Comparison of ENCODE assay signal across 8 cellular contexts in the genomic region with DNA sequence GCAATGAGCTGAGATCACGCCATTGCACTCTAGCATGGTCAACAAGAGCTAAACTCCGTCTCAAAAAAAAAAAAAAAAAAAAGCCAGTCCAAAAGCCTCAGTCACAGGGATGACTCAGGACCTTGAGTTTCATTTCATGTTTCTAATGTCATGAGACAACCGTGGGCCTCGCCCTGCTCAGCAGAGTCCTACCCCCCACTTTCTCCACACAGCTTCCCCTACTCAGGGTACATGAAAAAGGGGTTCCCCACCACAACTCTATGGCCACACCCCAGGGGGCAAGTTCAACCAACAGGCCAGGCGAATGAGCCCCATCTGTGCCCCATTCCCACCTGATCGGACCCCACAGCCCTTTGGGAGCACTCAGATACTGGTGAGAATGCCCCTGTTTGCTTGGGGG. TPM values are rescaled to one million over a fixed set of nuclear protein-coding genes. Genes with fewer than 3 reads are reported as not detected.
DNase-seq lines count a peak whose midpoint lies in the region; ATAC-seq and TF ChIP-seq lines count a peak whose summit lies in the region.

No MANE protein-coding gene starts in this region.

- no peaks in the 10 kb centered on the region for H3K27me3 ChIP-seq in heart left ventricle
- peaks cover 0 to 2% (median 0%) of the 10 kb centered on the region in 3 donors for H3K27me3 ChIP-seq in psoas muscle (ENCODE audit: insufficient read depth in 3 of 3, low read length in 2 of 3)

- no peaks in the 10 kb centered on the region for H3K9me3 Mint-ChIP-seq in T-helper 1 cell treated with Interleukin-12 subunit alpha and Interleukin-12 subunit beta and Interleukin-4 antibody, amounts not matched to agents 30 μg/mL and 1 μg/mL, for 36 hours
- no peaks in the 10 kb centered on the region for H3K9me3 Mint-ChIP-seq in nephron progenitor cell

- no peaks in the 10 kb centered on the region for H3K9me3 ChIP-seq in heart left ventricle
- H3K9me3 ChIP-seq in psoas muscle = no peaks in the 10 kb centered on the region

- H3K36me3 Mint-ChIP-seq in T-helper 1 cell treated with Interleukin-12 subunit alpha and Interleukin-12 subunit beta and Interleukin-4 antibody, amounts not matched to agents 30 μg/mL and 1 μg/mL, for 36 hours (ENCODE audit: low read depth) = no peaks in the 10 kb centered on the region
- H3K36me3 Mint-ChIP-seq in nephron progenitor cell (ENCODE audit: low read depth) = no peaks in the 10 kb centered on the region

- WGBS in heart left ventricle, 4 donors = 80 to 85% (median 83%) methylated on average over 6 of the region's 6 CpGs
- WGBS in psoas muscle, 3 donors = 63 to 73% (median 71%) methylated on average over 6 of the region's 6 CpGs

- H3K4me3 ChIP-seq in heart left ventricle = no peak overlapping the region
- H3K4me3 ChIP-seq in psoas muscle = no peak overlapping the region

- H3K4me1 Mint-ChIP-seq in T-helper 1 cell treated with Interleukin-12 subunit alpha and Interleukin-12 subunit beta and Interleukin-4 antibody, amounts not matched to agents 30 μg/mL and 1 μg/mL, for 36 hours (ENCODE audit: low read depth) = peaks cover 16% of the 10 kb centered on the region
- peaks cover 4% of the 10 kb centered on the region for H3K4me1 Mint-ChIP-seq in nephron progenitor cell

- TF ChIP-seq POLR2A in heart left ventricle (IDR thresholded peaks at IDR 0.05) = no peak

- H3K4me1 ChIP-seq in heart left ventricle = peaks cover 0 to 26% (median 0%) of the 10 kb centered on the region in 12 donors
- H3K4me1 ChIP-seq in psoas muscle = no peaks in the 10 kb centered on the region

- ATAC-seq in heart left ventricle = peak in 3 of 4 donors; percentile 47 to 71 (median 57)
- ATAC-seq in HG02970 (IDR thresholded peaks at IDR 0.05; ENCODE audit: low FRiP score, unreplicated experiment) = peak; percentile 70
- peak in 3 of 4 donors; percentile 59 to 66 (median 60) for ATAC-seq in psoas muscle

- DNase-seq in heart left ventricle (peak in 1 of 5 donors; percentile 47), cardiac septum (ENCODE audit: low spot score) (no peak), psoas muscle (peak in 1 of 2 donors; percentile 17), NCI-H128 (lab: John Stamatoyannopoulos, UW; ENCODE audit: unreplicated experiment) (no peak), cortex of kidney (lab: John Stamatoyannopoulos, UW) (no peak), nephron progenitor cell (no peak)

- H3K27me3 Mint-ChIP-seq in T-helper 1 cell treated with Interleukin-12 subunit alpha and Interleukin-12 subunit beta and Interleukin-4 antibody, amounts not matched to agents 30 μg/mL and 1 μg/mL, for 36 hours (ENCODE audit: low read depth) = no peaks in the 10 kb centered on the region
- H3K27me3 Mint-ChIP-seq in nephron progenitor cell (ENCODE audit: low read depth, poor library complexity) = peaks cover 2% of the 10 kb centered on the region

- peak overlapping the region; percentile 31 for H3K4me3 Mint-ChIP-seq in T-helper 1 cell treated with Interleukin-12 subunit alpha and Interleukin-12 subunit beta and Interleukin-4 antibody, amounts not matched to agents 30 μg/mL and 1 μg/mL, for 36 hours
- no peak overlapping the region for H3K4me3 Mint-ChIP-seq in nephron progenitor cell

- peak overlapping the region; percentile 90 for H3K27ac Mint-ChIP-seq in T-helper 1 cell treated with Interleukin-12 subunit alpha and Interleukin-12 subunit beta and Interleukin-4 antibody, amounts not matched to agents 30 μg/mL and 1 μg/mL, for 36 hours
- no peak overlapping the region for H3K27ac Mint-ChIP-seq in nephron progenitor cell

- H3K36me3 ChIP-seq in heart left ventricle (no peaks in the 10 kb centered on the region), psoas muscle (ENCODE audit: insufficient read depth in 1 of 2, low read depth in 1 of 2) (no peaks in the 10 kb centered on the region)

- intact Hi-C loops in heart left ventricle (cut with DNase I) = loop anchor here in 1 of 10 donors (10.0 kb wide), 1 partner anchor 71 kb away; no protein-coding TSS in a partner anchor
- intact Hi-C loops in cardiac septum (cut with DNase I) = no loop called here
- intact Hi-C loops in psoas muscle (cut with DNase I) = loop anchor here in 1 of 2 donors (10.0 kb wide), 1 partner anchor 59 kb away; no protein-coding TSS in a partner anchor

- TF ChIP-seq CTCF in heart left ventricle (IDR thresholded peaks at IDR 0.05) = no peak
- TF ChIP-seq CTCF in psoas muscle (IDR thresholded peaks at IDR 0.05) = no peak
- no peak for TF ChIP-seq CTCF in nephron progenitor cell (IDR thresholded peaks at IDR 0.05)

- H3K27ac ChIP-seq in heart left ventricle (peak overlapping the region in 1 of 12 donors; percentile 93), psoas muscle (no peak overlapping the region)

RNA-seq across cellular contexts. Expression of a gene that starts 24.3 kb away (rescaled TPM):
- total RNA-seq in heart left ventricle = 100 to 1,000 TPM in 2 of 9 donors, 10 to 100 TPM in 6, 1 to 10 TPM in 1; 6.7 to 108 (median 54.2) TPM
- polyA plus RNA-seq in heart left ventricle = 10 to 100 TPM; 16.1 TPM
- total RNA-seq in cardiac septum = 77.0 TPM
- 1 to 10 TPM; 3.1 to 7.6 (median 6.1) TPM for total RNA-seq in psoas muscle
- 1 to 10 TPM; 1.8 to 2.6 (median 2.1) TPM for polyA plus RNA-seq in psoas muscle
